19 cellular contexts compared by ENCODE assay signal in the genomic region with DNA sequence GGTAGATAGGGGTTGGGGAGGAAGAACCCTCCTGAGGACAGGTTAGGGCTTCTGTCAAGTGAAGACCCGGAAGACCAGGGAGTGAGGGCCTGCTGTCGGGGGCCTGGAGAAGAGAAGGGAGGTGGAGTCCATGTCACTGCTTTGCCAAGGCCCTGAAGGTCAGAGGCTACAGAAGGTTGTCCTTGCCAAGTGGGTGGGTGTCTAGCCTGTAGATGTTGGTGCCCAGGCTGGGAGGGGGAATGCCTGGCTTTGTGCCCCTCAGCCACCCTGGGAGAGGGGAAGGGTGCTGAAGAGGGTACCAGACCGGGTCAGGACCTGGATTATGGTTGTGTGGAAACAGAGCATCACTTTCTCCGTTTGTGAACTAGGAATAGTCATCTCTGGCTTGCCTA.
DNase-seq lines count a peak whose midpoint lies in the region; ATAC-seq and TF ChIP-seq lines count a peak whose summit lies in the region.
"Had no signal": no experiment of that assay in that cellular context is flagged by ENCODE, and none has a peak within 500 bp of the region (broad histone marks: within the 10 kb centered on the region; RNA-seq: fewer than 3 reads in every experiment).

No MANE protein-coding gene starts in this region.

- no peaks in the 10 kb centered on the region for H3K9me3 Mint-ChIP-seq in activated CD8-positive, alpha-beta T cell treated with anti-CD3 and anti-CD28 coated beads for 36 hours
- H3K9me3 Mint-ChIP-seq: CD4-positive, alpha-beta memory T cell had no signal

- no peak for TF ChIP-seq CTCF in esophagus muscularis mucosa (IDR thresholded peaks at IDR 0.05)
- no peak for TF ChIP-seq CTCF in testis (IDR thresholded peaks at IDR 0.05)
- TF ChIP-seq CTCF in activated CD8-positive, alpha-beta T cell treated with anti-CD3 and anti-CD28 coated beads for 36 hours (IDR thresholded peaks at IDR 0.05) = no peak

- no peak for DNase-seq in esophagus muscularis mucosa (ENCODE audit: extremely low spot score)
- DNase-seq in mesenteric fat pad (ENCODE audit: low spot score) = peak; percentile 85
- no peak for DNase-seq in testis
- peak in 1 of 2 donors; percentile 37 for DNase-seq in aorta
- no peak for DNase-seq in activated CD8-positive, alpha-beta T cell treated with anti-CD3 and anti-CD28 coated beads for 36 hours
- no peak for DNase-seq in nucleus accumbens (lab: John Stamatoyannopoulos, UW)
- no peak for DNase-seq in COLO668 (lab: John Stamatoyannopoulos, UW; ENCODE audit: unreplicated experiment)
- DNase-seq: CD4-positive, alpha-beta memory T cell; DMS79; IMR-90; Karpas-422; MG63; NCI-H1105; NCI-H1694 treated with DMSO at 0.1 percent for 48 hours; NCI-H2227 treated with DMSO at 0.1 percent for 48 hours; NCI-H524 treated with DMSO at 0.1 percent for 48 hours; Right ventricle myocardium superior had no signal

- POLR2A ChIA-PET in activated CD8-positive, alpha-beta T cell treated with anti-CD3 and anti-CD28 coated beads for 36 hours (lab: Charles Lee) = interaction anchor here (0.7 kb wide), 1 partner anchor 82 kb away, joined by 4 read pairs; no protein-coding TSS in a partner anchor

- no peak for TF ChIP-seq EP300 in esophagus muscularis mucosa (IDR thresholded peaks at IDR 0.05)

- no peak for ATAC-seq in aorta (ENCODE audit: low FRiP score)
- no peak for ATAC-seq in activated CD8-positive, alpha-beta T cell treated with anti-CD3 and anti-CD28 coated beads for 36 hours

- no peak overlapping the region for H3K4me3 Mint-ChIP-seq in activated CD8-positive, alpha-beta T cell treated with anti-CD3 and anti-CD28 coated beads for 36 hours
- H3K4me3 Mint-ChIP-seq: B cell; CD4-positive, alpha-beta memory T cell had no signal

- H3K27me3 ChIP-seq in esophagus muscularis mucosa (no peaks in the 10 kb centered on the region), testis (no peaks in the 10 kb centered on the region), aorta (ENCODE audit: control insufficient read depth in 1 of 2, insufficient read depth in 2 of 2, low read length in 1 of 2) (no peaks in the 10 kb centered on the region)
- H3K27me3 ChIP-seq: MG63, Peyer's patch had no signal

- H3K4me1 ChIP-seq in esophagus muscularis mucosa (peaks cover 49 to 89% (median 84%) of the 10 kb centered on the region in 4 donors), testis (peaks cover 41% of the 10 kb centered on the region), aorta (ENCODE audit: control insufficient read depth in 1 of 2, insufficient read depth in 2 of 2, low read length in 2 of 2) (peaks cover 0 to 3% of the 10 kb centered on the region in 2 donors)

- no peaks in the 10 kb centered on the region for H3K27me3 Mint-ChIP-seq in activated CD8-positive, alpha-beta T cell treated with anti-CD3 and anti-CD28 coated beads for 36 hours
- H3K27me3 Mint-ChIP-seq: B cell; CD4-positive, alpha-beta memory T cell had no signal

- intact Hi-C loops in esophagus muscularis mucosa (cut with DNase I) = no loop called here
- intact Hi-C loops in testis (cut with DNase I; ENCODE audit: low total_unique reads) = no loop called here
- intact Hi-C loops in aorta (cut with DNase I) = no loop called here
- intact Hi-C loops in activated CD8-positive, alpha-beta T cell treated with anti-CD3 and anti-CD28 coated beads for 36 hours (cut with micrococcal nuclease) = no loop called here

- no peak overlapping the region for H3K27ac Mint-ChIP-seq in activated CD8-positive, alpha-beta T cell treated with anti-CD3 and anti-CD28 coated beads for 36 hours
- H3K27ac Mint-ChIP-seq: B cell; CD4-positive, alpha-beta memory T cell had no signal

- TF ChIP-seq POLR2A in esophagus muscularis mucosa (IDR thresholded peaks at IDR 0.05; ENCODE audit: low read depth) (no peak), testis (IDR thresholded peaks at IDR 0.05) (no peak)

- CTCF ChIA-PET in activated CD8-positive, alpha-beta T cell treated with anti-CD3 and anti-CD28 coated beads for 36 hours (lab: Charles Lee) = interaction anchor here (1.8 kb wide), 1 partner anchor 94 kb away, joined by 5 read pairs; no protein-coding TSS in a partner anchor

- H3K4me3 ChIP-seq in esophagus muscularis mucosa (no peak overlapping the region), testis (no peak overlapping the region), aorta (ENCODE audit: low read length in 2 of 2) (no peak overlapping the region)
- H3K4me3 ChIP-seq: MG63, Peyer's patch had no signal

- 94% methylated on average over 4 of the region's 4 CpGs for WGBS in esophagus muscularis mucosa
- 77 to 90% methylated on average over 3 to 4 of the region's 4 CpGs for WGBS in testis, 2 donors
- whole genome bisulfite sequencing in aorta, 2 donors = 72 to 73% methylated on average over 4 of the region's 4 CpGs

- H3K9me3 ChIP-seq in esophagus muscularis mucosa = no peaks in the 10 kb centered on the region
- H3K9me3 ChIP-seq in testis = no peaks in the 10 kb centered on the region
- no peaks in the 10 kb centered on the region for H3K9me3 ChIP-seq in aorta (ENCODE audit: control insufficient read depth, low read length)
- H3K9me3 ChIP-seq: MG63, Peyer's patch had no signal

- H3K36me3 ChIP-seq in esophagus muscularis mucosa = peaks cover 0 to 22% (median 5%) of the 10 kb centered on the region in 4 donors
- no peaks in the 10 kb centered on the region for H3K36me3 ChIP-seq in testis (ENCODE audit: low read depth, missing control alignments)
- no peaks in the 10 kb centered on the region for H3K36me3 ChIP-seq in aorta (ENCODE audit: control insufficient read depth in 1 of 2, insufficient read depth in 2 of 2, low read length in 1 of 2)
- H3K36me3 ChIP-seq: MG63 had no signal

- H3K27ac ChIP-seq in esophagus muscularis mucosa (replicated peaks in 1 of 4) (peak overlapping the region; percentile 88 to 95 (median 90)), testis (peak overlapping the region; percentile 45 to 68), aorta (ENCODE audit: low read depth in 1 of 2, low read length in 2 of 2) (peak overlapping the region; percentile 49 to 91)

- H3K36me3 Mint-ChIP-seq in activated CD8-positive, alpha-beta T cell treated with anti-CD3 and anti-CD28 coated beads for 36 hours (ENCODE audit: low read depth) = no peaks in the 10 kb centered on the region
- H3K36me3 Mint-ChIP-seq: CD4-positive, alpha-beta memory T cell had no signal

- no peaks in the 10 kb centered on the region for H3K4me1 Mint-ChIP-seq in activated CD8-positive, alpha-beta T cell treated with anti-CD3 and anti-CD28 coated beads for 36 hours (ENCODE audit: low read depth)
- H3K4me1 Mint-ChIP-seq: B cell; CD4-positive, alpha-beta memory T cell had no signal
